In genomic region chr6:149425224-149425623, GRCh38 we compare ENCODE assay signal across 1 cellular context.
TF ChIP-seq lines count a peak whose summit lies in the region.

No MANE protein-coding gene starts in this region.

TF ChIP-seq in IMR-90, 13 proteins besides CTCF, POLR2A, EP300 and RAD21:
- no peak for TF ChIP-seq BHLHE40 (IDR thresholded peaks at IDR 0.05; ENCODE audit: low read depth, low read length)
- no peak for TF ChIP-seq MAFK (IDR thresholded peaks at IDR 0.05; ENCODE audit: low read depth, low read length)
- TF ChIP-seq USF2 (IDR thresholded peaks at IDR 0.05; ENCODE audit: low read depth, low read length) = no peak
- no peak for TF ChIP-seq SMC3 (IDR thresholded peaks at IDR 0.05; ENCODE audit: low read depth, low read length)
TF ChIP-seq in IMR-90: peak in this region for 0.
